21 cellular contexts compared by ENCODE assay signal in the genomic region with DNA sequence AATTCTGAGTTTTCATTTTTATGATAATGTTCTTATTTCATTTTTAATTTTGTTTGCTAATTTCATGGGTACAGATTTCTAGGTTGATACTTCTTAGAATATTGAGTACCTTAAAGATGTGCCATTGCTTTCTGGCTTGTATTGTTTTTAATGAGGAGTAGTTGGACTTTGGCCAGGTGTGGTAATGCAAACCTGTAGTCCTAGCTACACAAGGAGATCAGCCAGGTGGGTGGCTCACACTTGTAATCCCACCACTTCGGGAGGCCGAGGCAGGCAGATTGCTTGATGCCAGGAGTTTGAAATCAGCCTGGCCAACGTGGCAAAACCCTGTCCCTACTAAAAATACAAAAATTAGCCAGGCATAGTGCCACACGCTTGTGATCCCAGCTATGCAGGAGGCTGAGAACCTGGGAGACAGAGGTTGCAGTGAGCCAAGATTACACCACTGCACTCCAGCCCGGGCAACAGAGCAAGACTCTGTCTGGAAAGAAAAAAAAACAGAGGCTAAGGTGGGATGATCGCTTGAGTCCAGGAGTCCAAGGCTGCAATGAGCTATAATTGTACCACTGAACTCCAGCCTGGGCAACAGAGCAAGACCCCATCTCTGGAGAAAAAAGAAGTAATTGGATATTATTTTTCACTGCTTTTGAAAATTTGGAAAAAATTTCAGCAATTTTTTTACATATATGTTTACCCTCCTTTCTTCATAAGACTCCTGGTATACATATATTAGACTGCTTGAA.
"Had no signal": no experiment of that assay in that cellular context is flagged by ENCODE, and none has a peak within 500 bp of the region (broad histone marks: within the 10 kb centered on the region; RNA-seq: fewer than 3 reads in every experiment).

No MANE protein-coding gene starts in this region.

- H3K27me3 ChIP-seq: esophagus squamous epithelium, gastrocnemius medialis, stomach, suprapubic skin had no signal

- H3K9me3 Mint-ChIP-seq: activated naive CD8-positive, alpha-beta T cell treated with anti-CD3 and anti-CD28 coated beads for 36 hours; activated T-helper 17 cell treated with anti-CD3 and anti-CD28 coated beads, Interleukin-2, amount 50 U/mL, for 72 hours; endodermal cell; stimulated activated effector memory CD8-positive, alpha-beta T cell treated with anti-CD3 and anti-CD28 coated beads, Interleukin-12 subunit alpha, Interleukin-12 subunit beta, amount 100 ng/mL, for 72 hours; T-helper 2 cell treated with Interferon-gamma antibody and Interleukin-4, amounts not matched to agents 5 μg/mL and 100 μg/mL, for 36 hours had no signal

- H3K4me1 ChIP-seq: esophagus squamous epithelium, gastrocnemius medialis, parathyroid adenoma, stomach, suprapubic skin had no signal

- H3K9me3 ChIP-seq: esophagus squamous epithelium, gastrocnemius medialis, stomach, suprapubic skin had no signal

- H3K27ac ChIP-seq: esophagus squamous epithelium, gastrocnemius medialis, parathyroid adenoma, stomach, suprapubic skin, WERI-Rb-1 had no signal

- H3K4me3 Mint-ChIP-seq: activated naive CD8-positive, alpha-beta T cell treated with anti-CD3 and anti-CD28 coated beads for 36 hours; activated T-helper 17 cell treated with anti-CD3 and anti-CD28 coated beads, Interleukin-2, amount 50 U/mL, for 72 hours; endodermal cell; memory B cell; naive B cell; stimulated activated effector memory CD8-positive, alpha-beta T cell treated with anti-CD3 and anti-CD28 coated beads, Interleukin-12 subunit alpha, Interleukin-12 subunit beta, amount 100 ng/mL, for 72 hours; T-cell; T-helper 2 cell treated with Interferon-gamma antibody and Interleukin-4, amounts not matched to agents 5 μg/mL and 100 μg/mL, for 36 hours had no signal

- DNase-seq: activated naive CD8-positive, alpha-beta T cell treated with anti-CD3 and anti-CD28 coated beads for 36 hours; activated T-cell treated with anti-CD3 and anti-CD28 coated beads, Interleukin-2, amount 50 U/mL, for 1 hour; amniotic stem cell; cortex of kidney; endodermal cell; esophagus squamous epithelium; gastrocnemius medialis; naive B cell; nucleus accumbens; stimulated activated CD4-positive, alpha-beta T cell treated with anti-CD3 and anti-CD28 coated beads, Interleukin-1b, Interleukin-23, amount 100 ng/mL, for 48 hours; stomach; T-cell; trophoblast cell; WERI-Rb-1 had no signal

- ATAC-seq: activated T-helper 17 cell treated with anti-CD3 and anti-CD28 coated beads, Interleukin-2, amount 50 U/mL, for 72 hours; gastrocnemius medialis; right cardiac atrium; stimulated activated effector memory CD8-positive, alpha-beta T cell treated with anti-CD3 and anti-CD28 coated beads, Interleukin-12 subunit alpha, Interleukin-12 subunit beta, amount 100 ng/mL, for 72 hours; T-cell had no signal

- H3K27me3 Mint-ChIP-seq: activated naive CD8-positive, alpha-beta T cell treated with anti-CD3 and anti-CD28 coated beads for 36 hours; activated T-helper 17 cell treated with anti-CD3 and anti-CD28 coated beads, Interleukin-2, amount 50 U/mL, for 72 hours; memory B cell; naive B cell; T-cell had no signal

- H3K4me1 Mint-ChIP-seq: activated naive CD8-positive, alpha-beta T cell treated with anti-CD3 and anti-CD28 coated beads for 36 hours; activated T-helper 17 cell treated with anti-CD3 and anti-CD28 coated beads, Interleukin-2, amount 50 U/mL, for 72 hours; endodermal cell; memory B cell; stimulated activated effector memory CD8-positive, alpha-beta T cell treated with anti-CD3 and anti-CD28 coated beads, Interleukin-12 subunit alpha, Interleukin-12 subunit beta, amount 100 ng/mL, for 72 hours; T-cell had no signal

- H3K36me3 ChIP-seq: esophagus squamous epithelium, gastrocnemius medialis, suprapubic skin, WERI-Rb-1 had no signal

- H3K9ac ChIP-seq: parathyroid adenoma had no signal

- H3K4me3 ChIP-seq: esophagus squamous epithelium, gastrocnemius medialis, stomach, suprapubic skin had no signal

- H3K36me3 Mint-ChIP-seq: stimulated activated effector memory CD8-positive, alpha-beta T cell treated with anti-CD3 and anti-CD28 coated beads, Interleukin-12 subunit alpha, Interleukin-12 subunit beta, amount 100 ng/mL, for 72 hours had no signal
